Comparison of ENCODE assay signal across 17 cellular contexts in genomic region chr6:142071981-142072380, GRCh38.
A peak's percentile ranks its signal among the peaks of the same experiment; 100 is the strongest.
DNase-seq lines count a peak whose midpoint lies in the region; ATAC-seq and TF ChIP-seq lines count a peak whose summit lies in the region.
"Had no signal": no experiment of that assay in that cellular context is flagged by ENCODE, and none has a peak within 500 bp of the region (broad histone marks: within the 10 kb centered on the region; RNA-seq: fewer than 3 reads in every experiment).

No MANE protein-coding gene starts in this region.

- H3K4me1 Mint-ChIP-seq in CD14-positive monocyte = no peaks in the 10 kb centered on the region

- H3K27me3 ChIP-seq in cardiac muscle cell = no peaks in the 10 kb centered on the region
- H3K27me3 ChIP-seq in heart left ventricle = no peaks in the 10 kb centered on the region

- ATAC-seq in heart left ventricle (no peak), HG02840 (IDR thresholded peaks at IDR 0.05; ENCODE audit: low FRiP score, unreplicated experiment) (no peak)
- ATAC-seq: left ventricle myocardium superior, natural killer cell, psoas muscle had no signal

- DNase-seq in cardiac muscle cell (ENCODE audit: low read depth in 1 of 2, low spot score in 1 of 2) (no peak), heart left ventricle (no peak), LNCaP clone FGC (ENCODE audit: low read depth) (no peak), cerebellar cortex (ENCODE audit: low spot score) (peak; percentile 6), CD14-positive monocyte (ENCODE audit: low spot score) (no peak), COLO829 (ENCODE audit: low spot score) (no peak), NCI-H2107 treated with DMSO at 0.1 percent for 48 hours (lab: John Stamatoyannopoulos, UW; ENCODE audit: unreplicated experiment) (no peak)
- DNase-seq: activated CD4-positive, alpha-beta T cell treated with anti-CD3 and anti-CD28 coated beads, Interleukin-2, amount 50 U/mL, for 4 hours; activated T-cell treated with anti-CD3 and anti-CD28 coated beads, Interleukin-2, amount 50 U/mL, for 1 hour; foreskin melanocyte; left ventricle myocardium superior; natural killer cell; NCI-H1105; psoas muscle; stimulated activated naive CD4-positive, alpha-beta T cell treated with Interleukin-2 at 50 U/mL for 16 hours had no signal

- TF ChIP-seq POLR2A in heart left ventricle (IDR thresholded peaks at IDR 0.05) = no peak

- intact Hi-C loops in heart left ventricle (cut with DNase I) = no loop called here
- intact Hi-C loops in CD14-positive monocyte (cut with micrococcal nuclease) = no loop called here

- H3K4me3 Mint-ChIP-seq in CD14-positive monocyte = no peak overlapping the region
- H3K4me3 Mint-ChIP-seq: activated naive CD8-positive, alpha-beta T cell; natural killer cell had no signal

- H3K9me3 Mint-ChIP-seq in CD14-positive monocyte = peaks cover 0 to 10% (median 5%) of the 10 kb centered on the region in 7 donors

- H3K27me3 Mint-ChIP-seq in CD14-positive monocyte (ENCODE audit: low read depth in 3 of 3) = no peaks in the 10 kb centered on the region

- no peak overlapping the region for H3K4me3 ChIP-seq in cardiac muscle cell
- H3K4me3 ChIP-seq in heart left ventricle = no peak overlapping the region
- H3K4me3 ChIP-seq in LNCaP clone FGC (ENCODE audit: low read depth, low read length) = no peak overlapping the region
- H3K4me3 ChIP-seq: psoas muscle had no signal

- H3K27ac Mint-ChIP-seq in CD14-positive monocyte = no peak overlapping the region
- H3K27ac Mint-ChIP-seq: activated naive CD8-positive, alpha-beta T cell; natural killer cell had no signal

- no peak overlapping the region for H3K27ac ChIP-seq in cardiac muscle cell
- H3K27ac ChIP-seq in heart left ventricle = no peak overlapping the region
- H3K27ac ChIP-seq: psoas muscle had no signal

- 67 to 91% (median 79%) methylated on average over 3 of the region's 3 CpGs for WGBS in heart left ventricle, 4 donors

- TF ChIP-seq CTCF in cardiac muscle cell (IDR thresholded peaks at IDR 0.05; ENCODE audit: low read depth, low read length) (peak; percentile 15), heart left ventricle (IDR thresholded peaks at IDR 0.05) (no peak), LNCaP clone FGC (IDR thresholded peaks at IDR 0.05; ENCODE audit: control insufficient read depth, extremely low read depth, insufficient read depth) (0 out of 2 replicates have a peak, but pooled peaks have one; percentile 7), CD14-positive monocyte (IDR thresholded peaks at IDR 0.05) (no peak)

- H3K9me3 ChIP-seq in cardiac muscle cell (ENCODE audit: low read depth) (no peaks in the 10 kb centered on the region), heart left ventricle (peaks cover 0 to 5% (median 0%) of the 10 kb centered on the region in 12 donors)
- H3K9me3 ChIP-seq: psoas muscle had no signal

- no peaks in the 10 kb centered on the region for H3K36me3 Mint-ChIP-seq in CD14-positive monocyte
- H3K36me3 Mint-ChIP-seq: natural killer cell had no signal

- H3K4me1 ChIP-seq in cardiac muscle cell (ENCODE audit: low read depth) = no peaks in the 10 kb centered on the region
- no peaks in the 10 kb centered on the region for H3K4me1 ChIP-seq in heart left ventricle
- H3K4me1 ChIP-seq: psoas muscle had no signal

- no peaks in the 10 kb centered on the region for H3K36me3 ChIP-seq in cardiac muscle cell
- no peaks in the 10 kb centered on the region for H3K36me3 ChIP-seq in heart left ventricle

Comparison
In these comparisons a context has a peak if more than half of its experiments do, and no peak if none do; other contexts are left out.
1. CTCF ChIP-seq: peak in cardiac muscle cell (single experiment) and LNCaP clone FGC (single experiment); none in heart left ventricle (0 of 12) and CD14-positive monocyte (single experiment).